In genomic region chr1:156480411-156481192, GRCh38 we compare ENCODE assay signal across 1 cellular context.
TF ChIP-seq lines count a peak whose summit lies in the region.

No MANE protein-coding gene starts in this region.

TF ChIP-seq in GM12878, 131 proteins besides CTCF, POLR2A, EP300 and RAD21 (continued from another document):
- TF ChIP-seq FOXK2 (IDR thresholded peaks at IDR 0.05) (no peak), SMARCA5 (IDR thresholded peaks at IDR 0.05) (0 out of 2 replicates have a peak, but pooled peaks have one; percentile 44), SREBF1 (IDR thresholded peaks at IDR 0.05; ENCODE audit: low read length) (no peak), ELK1 (IDR thresholded peaks at IDR 0.05; ENCODE audit: low read depth, low read length) (no peak), IKZF2 (IDR thresholded peaks at IDR 0.05) (no peak), NRF1 (conservative IDR thresholded peaks at IDR 0.05; ENCODE audit: low read depth, low read length) (no peak), CHD2 (IDR thresholded peaks at IDR 0.05; ENCODE audit: borderline replicate concordance, low read depth, low read length) (no peak), SIN3A (IDR thresholded peaks at IDR 0.05; ENCODE audit: low read depth, low read length) (0 out of 2 replicates have a peak, but pooled peaks have one; percentile 24), IKZF1 (conservative IDR thresholded peaks at IDR 0.05) (peak; percentile 33; the same call in 1 of the 2 replicates), TARDBP (IDR thresholded peaks at IDR 0.05; ENCODE audit: borderline replicate concordance) (no peak), SUPT20H (IDR thresholded peaks at IDR 0.05; ENCODE audit: borderline replicate concordance, control insufficient read depth, low read depth, low read length) (no peak), CEBPZ (IDR thresholded peaks at IDR 0.05; ENCODE audit: low read depth, low read length) (no peak), SPI1 (IDR thresholded peaks at IDR 0.05; ENCODE audit: borderline replicate concordance, insufficient read depth, low read depth, low read length) (no peak), SMC3 (IDR thresholded peaks at IDR 0.05; ENCODE audit: borderline replicate concordance, low read length) (peak; percentile 69), CEBPB (IDR thresholded peaks at IDR 0.05; ENCODE audit: borderline replicate concordance in 1 of 2, low read depth in 2 of 2, low read length in 2 of 2) (no peak), MEF2A (IDR thresholded peaks at IDR 0.05; ENCODE audit: insufficient read depth, low read depth, low read length) (no peak), TCF7 (IDR thresholded peaks at IDR 0.05; ENCODE audit: borderline replicate concordance) (no peak), ZBTB33 (IDR thresholded peaks at IDR 0.05) (no peak), TCF3 (IDR thresholded peaks at IDR 0.05; ENCODE audit: borderline replicate concordance, insufficient read depth, low read depth, low read length) (no peak), NR2C1 (IDR thresholded peaks at IDR 0.05) (no peak), HDAC2 (IDR thresholded peaks at IDR 0.05) (no peak), CBX5 (IDR thresholded peaks at IDR 0.05; ENCODE audit: low read depth) (no peak), ZZZ3 (IDR thresholded peaks at IDR 0.05; ENCODE audit: control insufficient read depth, insufficient read length, low read depth) (no peak), YY1 (IDR thresholded peaks at IDR 0.05; ENCODE audit: low read depth, low read length) (peak; percentile 90), LARP7 (IDR thresholded peaks at IDR 0.05) (no peak), MEF2B (IDR thresholded peaks at IDR 0.05; ENCODE audit: partially characterized antibody, poor library complexity, severe bottlenecking) (peak; percentile 36), PAX5 (IDR thresholded peaks at IDR 0.05; ENCODE audit: borderline replicate concordance, low read depth, low read length) (no peak), HDGF (IDR thresholded peaks at IDR 0.05) (0 out of 2 replicates have a peak, but pooled peaks have one; percentile 69), WRNIP1 (IDR thresholded peaks at IDR 0.05; ENCODE audit: borderline replicate concordance, low read depth, low read length) (no peak)
- TF ChIP-seq, protein P1, sequence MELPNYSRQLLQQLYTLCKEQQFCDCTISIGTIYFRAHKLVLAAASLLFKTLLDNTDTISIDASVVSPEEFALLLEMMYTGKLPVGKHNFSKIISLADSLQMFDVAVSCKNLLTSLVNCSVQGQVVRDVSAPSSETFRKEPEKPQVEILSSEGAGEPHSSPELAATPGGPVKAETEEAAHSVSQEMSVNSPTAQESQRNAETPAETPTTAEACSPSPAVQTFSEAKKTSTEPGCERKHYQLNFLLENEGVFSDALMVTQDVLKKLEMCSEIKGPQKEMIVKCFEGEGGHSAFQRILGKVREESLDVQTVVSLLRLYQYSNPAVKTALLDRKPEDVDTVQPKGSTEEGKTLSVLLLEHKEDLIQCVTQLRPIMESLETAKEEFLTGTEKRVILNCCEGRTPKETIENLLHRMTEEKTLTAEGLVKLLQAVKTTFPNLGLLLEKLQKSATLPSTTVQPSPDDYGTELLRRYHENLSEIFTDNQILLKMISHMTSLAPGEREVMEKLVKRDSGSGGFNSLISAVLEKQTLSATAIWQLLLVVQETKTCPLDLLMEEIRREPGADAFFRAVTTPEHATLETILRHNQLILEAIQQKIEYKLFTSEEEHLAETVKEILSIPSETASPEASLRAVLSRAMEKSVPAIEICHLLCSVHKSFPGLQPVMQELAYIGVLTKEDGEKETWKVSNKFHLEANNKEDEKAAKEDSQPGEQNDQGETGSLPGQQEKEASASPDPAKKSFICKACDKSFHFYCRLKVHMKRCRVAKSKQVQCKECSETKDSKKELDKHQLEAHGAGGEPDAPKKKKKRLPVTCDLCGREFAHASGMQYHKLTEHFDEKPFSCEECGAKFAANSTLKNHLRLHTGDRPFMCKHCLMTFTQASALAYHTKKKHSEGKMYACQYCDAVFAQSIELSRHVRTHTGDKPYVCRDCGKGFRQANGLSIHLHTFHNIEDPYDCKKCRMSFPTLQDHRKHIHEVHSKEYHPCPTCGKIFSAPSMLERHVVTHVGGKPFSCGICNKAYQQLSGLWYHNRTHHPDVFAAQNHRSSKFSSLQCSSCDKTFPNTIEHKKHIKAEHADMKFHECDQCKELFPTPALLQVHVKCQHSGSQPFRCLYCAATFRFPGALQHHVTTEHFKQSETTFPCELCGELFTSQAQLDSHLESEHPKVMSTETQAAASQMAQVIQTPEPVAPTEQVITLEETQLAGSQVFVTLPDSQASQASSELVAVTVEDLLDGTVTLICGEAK (IDR thresholded peaks at IDR 0.05; ENCODE audit: borderline replicate concordance) = no peak
- TF ChIP-seq, protein P2, sequence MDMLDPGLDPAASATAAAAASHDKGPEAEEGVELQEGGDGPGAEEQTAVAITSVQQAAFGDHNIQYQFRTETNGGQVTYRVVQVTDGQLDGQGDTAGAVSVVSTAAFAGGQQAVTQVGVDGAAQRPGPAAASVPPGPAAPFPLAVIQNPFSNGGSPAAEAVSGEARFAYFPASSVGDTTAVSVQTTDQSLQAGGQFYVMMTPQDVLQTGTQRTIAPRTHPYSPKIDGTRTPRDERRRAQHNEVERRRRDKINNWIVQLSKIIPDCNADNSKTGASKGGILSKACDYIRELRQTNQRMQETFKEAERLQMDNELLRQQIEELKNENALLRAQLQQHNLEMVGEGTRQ (IDR thresholded peaks at IDR 0.05; ENCODE audit: borderline replicate concordance, low read depth, low read length) = no peak
